ENCODE assay signal across 9 cellular contexts in the genomic region with DNA sequence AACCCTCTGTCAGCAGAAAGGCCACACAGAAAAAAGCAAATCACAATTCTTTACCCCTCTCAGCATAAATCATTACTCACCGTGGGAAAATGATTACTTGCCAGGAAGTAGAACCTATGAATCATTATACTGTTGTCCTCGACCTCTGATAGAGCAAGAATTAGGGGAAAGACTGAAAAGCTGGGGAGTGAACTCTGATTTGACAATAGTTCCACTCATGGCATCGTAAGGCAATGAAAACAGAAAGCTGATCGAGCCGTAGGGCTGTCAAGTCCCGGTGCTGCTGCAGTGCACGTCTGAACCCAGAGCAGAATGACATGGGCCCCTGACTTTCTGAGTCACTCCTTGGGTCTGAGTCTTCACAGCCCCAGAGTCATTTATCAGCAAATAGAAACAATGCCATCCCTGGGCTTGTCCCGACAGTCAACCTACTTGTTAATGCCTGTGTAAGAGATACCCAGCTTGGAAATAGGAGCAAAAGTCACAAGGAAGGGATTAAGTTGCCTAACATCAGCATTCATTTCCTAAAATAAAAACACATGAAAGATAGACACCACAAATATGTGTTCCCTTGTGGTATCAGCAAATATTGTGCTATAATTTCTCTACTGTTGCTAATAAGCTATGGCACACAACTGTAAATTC.
DNase-seq lines count a peak whose midpoint lies in the region; ATAC-seq, FAIRE-seq and TF ChIP-seq lines count a peak whose summit lies in the region.
"Had no signal": no experiment of that assay in that cellular context is flagged by ENCODE, and none has a peak within 500 bp of the region (broad histone marks: within the 10 kb centered on the region; RNA-seq: fewer than 3 reads in every experiment).

No MANE protein-coding gene starts in this region.

- peaks cover 9% of the 10 kb centered on the region for H3K27me3 Mint-ChIP-seq in activated T-helper 2 cell treated with anti-CD3 and anti-CD28 coated beads, Interferon-gamma antibody, Interleukin-2, Interleukin-4, amounts not matched to agents 10 μg/mL and 5 μg/mL and 100 μg/mL, durations not matched to agents 14 hours and 24 hours and 36 hours (ENCODE audit: low read depth)

- peak; percentile 32 for ATAC-seq in GM21825 (IDR thresholded peaks at IDR 0.05; ENCODE audit: unreplicated experiment)

- H3K9me3 Mint-ChIP-seq in activated T-helper 2 cell treated with anti-CD3 and anti-CD28 coated beads, Interferon-gamma antibody, Interleukin-2, Interleukin-4, amounts not matched to agents 10 μg/mL and 5 μg/mL and 100 μg/mL, durations not matched to agents 14 hours and 24 hours and 36 hours = no peaks in the 10 kb centered on the region

- no peak overlapping the region for H3K4me3 Mint-ChIP-seq in activated T-helper 2 cell treated with anti-CD3 and anti-CD28 coated beads, Interferon-gamma antibody, Interleukin-2, Interleukin-4, amounts not matched to agents 10 μg/mL and 5 μg/mL and 100 μg/mL, durations not matched to agents 14 hours and 24 hours and 36 hours (ENCODE audit: low read depth)
- H3K4me3 Mint-ChIP-seq: activated naive CD4-positive, alpha-beta T cell treated with anti-CD3 and anti-CD28 coated beads, Interleukin-2, amount 50 U/mL, for 24 hours had no signal

- peak; percentile 81 for DNase-seq in GM12864 (ENCODE audit: low read depth)
- peak; percentile 98 for DNase-seq in M059J (ENCODE audit: low read depth)
- DNase-seq in activated T-helper 2 cell treated with anti-CD3 and anti-CD28 coated beads, Interferon-gamma antibody, Interleukin-2, Interleukin-4, amounts not matched to agents 10 μg/mL and 5 μg/mL and 100 μg/mL, durations not matched to agents 14 hours and 24 hours and 36 hours (ENCODE audit: low spot score) = no peak
- peak; percentile 69 for DNase-seq in stimulated activated CD4-positive, alpha-beta T cell treated with anti-CD3 and anti-CD28 coated beads, Interleukin-1b, Interleukin-23, amount 100 ng/mL, for 48 hours
- DNase-seq in NCI-H524 treated with DMSO at 0.1 percent for 48 hours (lab: John Stamatoyannopoulos, UW) = no peak
- no peak for DNase-seq in KG1 (lab: John Stamatoyannopoulos, UW)

- H3K4me3 ChIP-seq in GM12864 (ENCODE audit: low read depth, low read length) = peak overlapping the region; percentile 54

- H3K36me3 Mint-ChIP-seq in activated T-helper 2 cell treated with anti-CD3 and anti-CD28 coated beads, Interferon-gamma antibody, Interleukin-2, Interleukin-4, amounts not matched to agents 10 μg/mL and 5 μg/mL and 100 μg/mL, durations not matched to agents 14 hours and 24 hours and 36 hours (ENCODE audit: low read depth) = no peaks in the 10 kb centered on the region
- H3K36me3 Mint-ChIP-seq: activated naive CD4-positive, alpha-beta T cell treated with anti-CD3 and anti-CD28 coated beads, Interleukin-2, amount 50 U/mL, for 24 hours had no signal

- no peak for TF ChIP-seq CTCF in GM12864 (IDR thresholded peaks at IDR 0.05; ENCODE audit: low read depth, low read length, missing control alignments)

- intact Hi-C loops in activated T-helper 2 cell treated with anti-CD3 and anti-CD28 coated beads, Interferon-gamma antibody, Interleukin-2, Interleukin-4, amounts not matched to agents 10 μg/mL and 5 μg/mL and 100 μg/mL, durations not matched to agents 14 hours and 24 hours and 36 hours (cut with micrococcal nuclease) = loop anchor here (5.0 kb wide), 2 partner anchors 175 to 1345 kb away; no protein-coding TSS in a partner anchor

- peaks cover 20% of the 10 kb centered on the region for H3K4me1 Mint-ChIP-seq in activated T-helper 2 cell treated with anti-CD3 and anti-CD28 coated beads, Interferon-gamma antibody, Interleukin-2, Interleukin-4, amounts not matched to agents 10 μg/mL and 5 μg/mL and 100 μg/mL, durations not matched to agents 14 hours and 24 hours and 36 hours (ENCODE audit: low read depth)

- peak; percentile 94 for FAIRE-seq in islet of Langerhans (lab: Jason Lieb, UNC)

- H3K27ac Mint-ChIP-seq in activated T-helper 2 cell treated with anti-CD3 and anti-CD28 coated beads, Interferon-gamma antibody, Interleukin-2, Interleukin-4, amounts not matched to agents 10 μg/mL and 5 μg/mL and 100 μg/mL, durations not matched to agents 14 hours and 24 hours and 36 hours = peak overlapping the region; percentile 51
- H3K27ac Mint-ChIP-seq: activated naive CD4-positive, alpha-beta T cell treated with anti-CD3 and anti-CD28 coated beads, Interleukin-2, amount 50 U/mL, for 24 hours had no signal

Comparison
In these comparisons a context has a peak if more than half of its experiments do, and no peak if none do; other contexts are left out.
1. DNase-seq: peak in GM12864 (single experiment), M059J (single experiment) and stimulated activated CD4-positive, alpha-beta T cell treated with anti-CD3 and anti-CD28 coated beads, Interleukin-1b, Interleukin-23, amount 100 ng/mL, for 48 hours (single experiment); none in activated T-helper 2 cell treated with anti-CD3 and anti-CD28 coated beads, Interferon-gamma antibody, Interleukin-2, Interleukin-4, amounts not matched to agents 10 μg/mL and 5 μg/mL and 100 μg/mL, durations not matched to agents 14 hours and 24 hours and 36 hours (single experiment), NCI-H524 treated with DMSO at 0.1 percent for 48 hours (single experiment) and KG1 (single experiment).